Comparison of ENCODE assay signal across 2 cellular contexts in the genomic region with DNA sequence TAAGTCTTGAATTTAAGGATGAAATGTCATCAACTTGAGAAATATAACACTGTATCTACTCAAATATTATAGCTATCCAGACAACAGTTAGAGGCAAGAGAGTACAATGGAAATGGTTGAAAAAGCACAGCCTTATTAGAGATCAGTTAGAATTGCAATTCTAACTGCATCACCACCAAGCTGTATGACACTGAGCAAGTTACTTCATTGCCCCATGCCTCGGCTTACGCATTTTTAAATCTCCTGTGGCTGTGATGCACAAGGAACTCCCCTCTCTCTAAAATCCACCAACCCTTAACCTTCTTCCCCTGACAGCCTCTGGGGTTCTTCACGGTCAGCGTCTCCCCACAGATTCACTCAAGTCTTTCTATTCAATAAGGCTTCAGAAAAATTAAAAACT.
TF ChIP-seq lines count a peak whose summit lies in the region.

No MANE protein-coding gene starts in this region.

TF ChIP-seq in SK-N-SH treated with all-trans-retinoic acid at 6 μM for 48 hours, 23 proteins besides CTCF, POLR2A, EP300 and RAD21 (continued from another document):
- TF ChIP-seq, protein P1, sequence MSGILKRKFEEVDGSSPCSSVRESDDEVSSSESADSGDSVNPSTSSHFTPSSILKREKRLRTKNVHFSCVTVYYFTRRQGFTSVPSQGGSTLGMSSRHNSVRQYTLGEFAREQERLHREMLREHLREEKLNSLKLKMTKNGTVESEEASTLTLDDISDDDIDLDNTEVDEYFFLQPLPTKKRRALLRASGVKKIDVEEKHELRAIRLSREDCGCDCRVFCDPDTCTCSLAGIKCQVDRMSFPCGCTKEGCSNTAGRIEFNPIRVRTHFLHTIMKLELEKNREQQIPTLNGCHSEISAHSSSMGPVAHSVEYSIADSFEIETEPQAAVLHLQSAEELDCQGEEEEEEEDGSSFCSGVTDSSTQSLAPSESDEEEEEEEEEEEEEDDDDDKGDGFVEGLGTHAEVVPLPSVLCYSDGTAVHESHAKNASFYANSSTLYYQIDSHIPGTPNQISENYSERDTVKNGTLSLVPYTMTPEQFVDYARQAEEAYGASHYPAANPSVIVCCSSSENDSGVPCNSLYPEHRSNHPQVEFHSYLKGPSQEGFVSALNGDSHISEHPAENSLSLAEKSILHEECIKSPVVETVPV (CRISPR knock-in tag; IDR thresholded peaks at IDR 0.05) = no peak

TF ChIP-seq in SK-N-SH, 30 proteins besides CTCF, POLR2A, EP300 and RAD21 (continued from another document):
- TF ChIP-seq, protein P2, sequence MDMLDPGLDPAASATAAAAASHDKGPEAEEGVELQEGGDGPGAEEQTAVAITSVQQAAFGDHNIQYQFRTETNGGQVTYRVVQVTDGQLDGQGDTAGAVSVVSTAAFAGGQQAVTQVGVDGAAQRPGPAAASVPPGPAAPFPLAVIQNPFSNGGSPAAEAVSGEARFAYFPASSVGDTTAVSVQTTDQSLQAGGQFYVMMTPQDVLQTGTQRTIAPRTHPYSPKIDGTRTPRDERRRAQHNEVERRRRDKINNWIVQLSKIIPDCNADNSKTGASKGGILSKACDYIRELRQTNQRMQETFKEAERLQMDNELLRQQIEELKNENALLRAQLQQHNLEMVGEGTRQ (IDR thresholded peaks at IDR 0.05; ENCODE audit: borderline replicate concordance, low read depth, low read length) = no peak
- TF ChIP-seq MXI1 (IDR thresholded peaks at IDR 0.05; ENCODE audit: low read depth, low read length) (no peak), NFIC (IDR thresholded peaks at IDR 0.05; ENCODE audit: borderline replicate concordance) (no peak), ZBTB33 (IDR thresholded peaks at IDR 0.05; ENCODE audit: borderline replicate concordance, low read depth) (no peak), TAF1 (IDR thresholded peaks at IDR 0.05; ENCODE audit: borderline replicate concordance, low read depth, low read length) (no peak), NRF1 (IDR thresholded peaks at IDR 0.05; ENCODE audit: low read depth, low read length) (no peak), TCF12 (IDR thresholded peaks at IDR 0.05) (no peak), SIN3A (IDR thresholded peaks at IDR 0.05; ENCODE audit: borderline replicate concordance, low read depth, low read length) (no peak), JUND (IDR thresholded peaks at IDR 0.05) (no peak)
